22 cellular contexts compared by ENCODE assay signal in genomic region chrX:130738638-130739195, GRCh38.
"Had no signal": no experiment of that assay in that cellular context is flagged by ENCODE, and none has a peak within 500 bp of the region (broad histone marks: within the 10 kb centered on the region; RNA-seq: fewer than 3 reads in every experiment).

No MANE protein-coding gene starts in this region.

- H3K9me3 ChIP-seq: breast epithelium, sigmoid colon, stomach had no signal

- H3K4me1 ChIP-seq: breast epithelium, sigmoid colon, stomach had no signal

- ATAC-seq: activated naive CD8-positive, alpha-beta T cell treated with anti-CD3 and anti-CD28 coated beads, Interleukin-2, amount 50 U/mL, for 24 hours; effector memory CD8-positive, alpha-beta T cell; left ventricle myocardium superior; stimulated activated effector memory CD8-positive, alpha-beta T cell treated with anti-CD3 and anti-CD28 coated beads, Interleukin-12 subunit alpha, Interleukin-12 subunit beta, amount 100 ng/mL, for 72 hours had no signal

- H3K27me3 ChIP-seq: hepatocyte, sigmoid colon, stomach had no signal

- DNase-seq: activated CD4-positive, alpha-beta T cell treated with anti-CD3 and anti-CD28 coated beads, Interleukin-2, amount 50 U/mL, for 1 hour; activated CD8-positive, alpha-beta memory T cell treated with anti-CD3 and anti-CD28 coated beads, Interleukin-2, amount 50 U/mL, for 4 hours; activated effector memory CD4-positive, alpha-beta T cell treated with Interleukin-2 at 50 U/mL for 16 hours; activated naive CD4-positive, alpha-beta T cell treated with anti-CD3 and anti-CD28 coated beads, Interleukin-2, amount 10 ng/mL, durations not matched to agents 7 days and 5 days; activated naive CD8-positive, alpha-beta T cell treated with anti-CD3 and anti-CD28 coated beads, Interleukin-2, amount 50 U/mL, for 24 hours; activated T-cell treated with anti-CD3 and anti-CD28 coated beads, Interleukin-2, amount 50 U/mL, for 48 hours; aorta; effector memory CD8-positive, alpha-beta T cell; foreskin fibroblast; immature natural killer cell; left ventricle myocardium superior; nephron progenitor cell; occipital lobe; posterior cingulate gyrus; sigmoid colon; stimulated activated CD4-positive, alpha-beta T cell treated with anti-CD3 and anti-CD28 coated beads, Interleukin-4, amount 100 ng/mL, for 24 hours; stomach; T1000; trophoblast cell had no signal

- H3K27ac ChIP-seq: breast epithelium, hepatocyte, sigmoid colon, stomach had no signal

- H3K4me3 ChIP-seq: breast epithelium, hepatocyte, sigmoid colon, stomach had no signal

- H3K36me3 ChIP-seq: breast epithelium, sigmoid colon, stomach had no signal
